22 cellular contexts compared by ENCODE assay signal in the genomic region with DNA sequence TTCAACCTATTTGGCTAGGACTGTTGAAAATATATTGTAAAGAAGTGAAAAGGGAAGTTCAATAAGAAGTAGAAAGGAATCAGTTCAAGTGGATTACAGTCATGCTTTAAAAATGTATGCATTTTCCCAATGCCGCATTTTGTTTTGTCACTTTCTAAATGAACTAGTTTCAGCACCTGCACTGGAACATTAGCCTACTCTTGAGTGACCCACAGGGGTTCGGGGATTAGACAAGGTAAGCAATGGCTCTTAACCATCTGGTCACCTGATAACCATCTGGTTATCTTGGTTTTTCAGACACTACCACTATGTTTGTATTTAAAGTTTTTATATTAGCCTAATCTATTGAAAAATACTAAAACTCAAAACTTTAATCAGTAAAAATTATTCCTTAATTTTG.
"Had no signal": no experiment of that assay in that cellular context is flagged by ENCODE, and none has a peak within 500 bp of the region (broad histone marks: within the 10 kb centered on the region; RNA-seq: fewer than 3 reads in every experiment).

No MANE protein-coding gene starts in this region.

- H3K27ac ChIP-seq: foreskin keratinocyte, lower lobe of right lung, neural progenitor cell, right lobe of liver, skin epidermis, stomach, suprapubic skin, transverse colon had no signal

- H3K9me3 Mint-ChIP-seq: activated CD4-positive, alpha-beta T cell treated with anti-CD3 and anti-CD28 coated beads, Interleukin-2, amount 10 ng/mL, durations not matched to agents 7 days and 5 days; activated CD8-positive, alpha-beta T cell treated with anti-CD3 and anti-CD28 coated beads for 36 hours; activated naive CD4-positive, alpha-beta T cell treated with anti-CD3 and anti-CD28 coated beads, Interleukin-2, amount 50 U/mL, for 24 hours; activated T-helper 1 cell treated with anti-CD3 and anti-CD28 coated beads, Interleukin-12 subunit alpha, Interleukin-12 subunit beta, Interleukin-2, Interleukin-4 antibody, amounts not matched to agents 30 ng/mL and 10 ng/mL and 1 ng/mL, durations not matched to agents 14 hours and 24 hours and 36 hours; neural progenitor cell; stimulated activated effector memory CD8-positive, alpha-beta T cell treated with anti-CD3 and anti-CD28 coated beads, Interleukin-12 subunit alpha, Interleukin-12 subunit beta, amount 100 ng/mL, for 72 hours had no signal

- H3K4me3 Mint-ChIP-seq: activated CD4-positive, alpha-beta T cell treated with anti-CD3 and anti-CD28 coated beads, Interleukin-2, amount 10 ng/mL, durations not matched to agents 7 days and 5 days; activated CD8-positive, alpha-beta memory T cell treated with anti-CD3 and anti-CD28 coated beads, Interleukin-2, amount 10 ng/mL, durations not matched to agents 7 days and 5 days; activated CD8-positive, alpha-beta T cell treated with anti-CD3 and anti-CD28 coated beads for 36 hours; activated naive CD4-positive, alpha-beta T cell treated with anti-CD3 and anti-CD28 coated beads, Interleukin-2, amount 50 U/mL, for 24 hours; activated T-helper 1 cell treated with anti-CD3 and anti-CD28 coated beads, Interleukin-12 subunit alpha, Interleukin-12 subunit beta, Interleukin-2, Interleukin-4 antibody, amounts not matched to agents 30 ng/mL and 10 ng/mL and 1 ng/mL, durations not matched to agents 14 hours and 24 hours and 36 hours; brain; naive B cell; neural progenitor cell; stimulated activated effector memory CD8-positive, alpha-beta T cell treated with anti-CD3 and anti-CD28 coated beads, Interleukin-12 subunit alpha, Interleukin-12 subunit beta, amount 100 ng/mL, for 72 hours had no signal

- H3K4me1 Mint-ChIP-seq: activated CD4-positive, alpha-beta T cell treated with anti-CD3 and anti-CD28 coated beads, Interleukin-2, amount 10 ng/mL, durations not matched to agents 7 days and 5 days; activated CD8-positive, alpha-beta memory T cell treated with anti-CD3 and anti-CD28 coated beads, Interleukin-2, amount 10 ng/mL, durations not matched to agents 7 days and 5 days; activated naive CD4-positive, alpha-beta T cell treated with anti-CD3 and anti-CD28 coated beads, Interleukin-2, amount 50 U/mL, for 24 hours; neural progenitor cell; stimulated activated effector memory CD8-positive, alpha-beta T cell treated with anti-CD3 and anti-CD28 coated beads, Interleukin-12 subunit alpha, Interleukin-12 subunit beta, amount 100 ng/mL, for 72 hours had no signal

- ATAC-seq: activated CD4-positive, CD25-positive, alpha-beta regulatory T cell treated with anti-CD3 and anti-CD28 coated beads, Interleukin-2, amount 50 U/mL, for 24 hours; activated CD8-positive, alpha-beta memory T cell treated with anti-CD3 and anti-CD28 coated beads, Interleukin-2, amount 10 ng/mL, durations not matched to agents 7 days and 5 days; activated CD8-positive, alpha-beta T cell treated with anti-CD3 and anti-CD28 coated beads for 36 hours; foreskin keratinocyte; lower lobe of right lung; right lobe of liver; stimulated activated effector memory CD8-positive, alpha-beta T cell treated with anti-CD3 and anti-CD28 coated beads, Interleukin-12 subunit alpha, Interleukin-12 subunit beta, amount 100 ng/mL, for 72 hours had no signal

- DNase-seq: activated CD4-positive, alpha-beta T cell treated with anti-CD3 and anti-CD28 coated beads, Interleukin-2, amount 10 ng/mL, durations not matched to agents 7 days and 5 days; activated CD8-positive, alpha-beta memory T cell treated with anti-CD3 and anti-CD28 coated beads, Interleukin-2, amount 10 ng/mL, durations not matched to agents 7 days and 5 days; activated CD8-positive, alpha-beta T cell treated with anti-CD3 and anti-CD28 coated beads for 36 hours; activated gamma-delta T cell; activated T-cell treated with anti-CD3 and anti-CD28 coated beads for 4 hours; aorta; foreskin keratinocyte; lower lobe of right lung; naive B cell; posterior cingulate gyrus; right lobe of liver; stimulated activated CD4-positive, alpha-beta T cell treated with anti-CD3 and anti-CD28 coated beads, Interleukin-2, amount 100 ng/mL, for 24 hours; stomach; transverse colon had no signal

- H3K27ac Mint-ChIP-seq: activated CD4-positive, alpha-beta T cell treated with anti-CD3 and anti-CD28 coated beads, Interleukin-2, amount 10 ng/mL, durations not matched to agents 7 days and 5 days; activated CD8-positive, alpha-beta memory T cell treated with anti-CD3 and anti-CD28 coated beads, Interleukin-2, amount 10 ng/mL, durations not matched to agents 7 days and 5 days; activated CD8-positive, alpha-beta T cell treated with anti-CD3 and anti-CD28 coated beads for 36 hours; activated naive CD4-positive, alpha-beta T cell treated with anti-CD3 and anti-CD28 coated beads, Interleukin-2, amount 50 U/mL, for 24 hours; activated T-helper 1 cell treated with anti-CD3 and anti-CD28 coated beads, Interleukin-12 subunit alpha, Interleukin-12 subunit beta, Interleukin-2, Interleukin-4 antibody, amounts not matched to agents 30 ng/mL and 10 ng/mL and 1 ng/mL, durations not matched to agents 14 hours and 24 hours and 36 hours; brain; naive B cell; neural progenitor cell; stimulated activated effector memory CD8-positive, alpha-beta T cell treated with anti-CD3 and anti-CD28 coated beads, Interleukin-12 subunit alpha, Interleukin-12 subunit beta, amount 100 ng/mL, for 72 hours had no signal

- H3K27me3 Mint-ChIP-seq: activated CD8-positive, alpha-beta T cell treated with anti-CD3 and anti-CD28 coated beads for 36 hours; activated naive CD4-positive, alpha-beta T cell treated with anti-CD3 and anti-CD28 coated beads, Interleukin-2, amount 50 U/mL, for 24 hours had no signal

- H3K36me3 Mint-ChIP-seq: activated CD8-positive, alpha-beta memory T cell treated with anti-CD3 and anti-CD28 coated beads, Interleukin-2, amount 10 ng/mL, durations not matched to agents 7 days and 5 days; activated naive CD4-positive, alpha-beta T cell treated with anti-CD3 and anti-CD28 coated beads, Interleukin-2, amount 50 U/mL, for 24 hours; brain; naive B cell; neural progenitor cell; stimulated activated effector memory CD8-positive, alpha-beta T cell treated with anti-CD3 and anti-CD28 coated beads, Interleukin-12 subunit alpha, Interleukin-12 subunit beta, amount 100 ng/mL, for 72 hours had no signal
